Comparison of ENCODE assay signal across 7 cellular contexts in the genomic region with DNA sequence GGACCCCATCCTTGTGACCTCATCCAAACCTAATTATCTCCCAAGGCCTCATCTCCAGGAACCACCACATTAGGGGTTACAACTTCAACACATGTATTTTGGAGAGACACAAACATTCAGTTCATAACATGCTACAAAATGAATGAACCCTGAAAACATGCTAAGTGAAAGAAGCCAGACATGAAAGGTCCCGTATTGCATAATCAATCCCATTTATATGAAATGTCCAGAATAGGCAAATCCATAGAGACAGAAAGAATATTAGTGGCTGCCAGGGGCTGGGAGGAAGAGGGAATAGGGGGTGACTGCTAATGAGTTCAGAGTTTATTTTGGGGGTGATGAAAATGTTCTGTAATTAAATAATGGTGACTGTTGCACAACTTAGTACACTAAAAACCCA. TPM values are rescaled to one million over a fixed set of nuclear protein-coding genes. Genes with fewer than 3 reads are reported as not detected.
"Had no signal": no experiment of that assay in that cellular context is flagged by ENCODE, and none has a peak within 500 bp of the region (broad histone marks: within the 10 kb centered on the region; RNA-seq: fewer than 3 reads in every experiment).

No MANE protein-coding gene starts in this region.

- H3K9ac ChIP-seq: GM23248 had no signal

- DNase-seq: GM23248, GOT3, H7, HCEC 1CT, KG1 had no signal

- H3K4me3 ChIP-seq: GM23248 had no signal

- FAIRE-seq: HTR-8/SVneo had no signal

- H2AFZ ChIP-seq: GM23248 had no signal

- H3K27ac ChIP-seq: GM23248 had no signal

RNA-seq across cellular contexts. Expression of gene IL34, which starts 3.7 kb away (rescaled TPM):
- total RNA-seq: GM23248, H4 had no signal
- polyA plus RNA-seq: GM23248 had no signal
